Comparison of ENCODE assay signal across 9 cellular contexts in genomic region chr19:49421039-49421877, GRCh38. TPM values are rescaled to one million over a fixed set of nuclear protein-coding genes. Genes with fewer than 3 reads are reported as not detected.
DNase-seq lines count a peak whose midpoint lies in the region; ATAC-seq, FAIRE-seq and TF ChIP-seq lines count a peak whose summit lies in the region.
"Had no signal": no experiment of that assay in that cellular context is flagged by ENCODE, and none has a peak within 500 bp of the region (broad histone marks: within the 10 kb centered on the region; RNA-seq: fewer than 3 reads in every experiment).

No MANE protein-coding gene starts in this region.

- no peak overlapping the region for H3K27ac ChIP-seq in MM.1S (ENCODE audit: low read length)

- no peaks in the 10 kb centered on the region for H3K79me2 ChIP-seq in MM.1S (ENCODE audit: low read length)

- ATAC-seq in naive B cell (ENCODE audit: low read depth in 2 of 2) (peak; percentile 55), HG02763 (IDR thresholded peaks at IDR 0.05; ENCODE audit: unreplicated experiment) (no peak), HG02588 (IDR thresholded peaks at IDR 0.05; ENCODE audit: unreplicated experiment) (no peak)

- H3K4me1 Mint-ChIP-seq in T-helper 1 cell treated with Interleukin-12 subunit alpha and Interleukin-12 subunit beta and Interleukin-4 antibody, amounts not matched to agents 30 μg/mL and 1 μg/mL, for 36 hours (ENCODE audit: low read depth): peaks cover 32% of the 10 kb centered on the region
- H3K4me1 Mint-ChIP-seq in endothelial cell (ENCODE audit: unreplicated experiment) (peaks cover 26% of the 10 kb centered on the region), naive B cell (peaks cover 48 to 67% (median 56%) of the 10 kb centered on the region in 3 donors)

- no peaks in the 10 kb centered on the region for H3K9me3 Mint-ChIP-seq in T-helper 1 cell treated with Interleukin-12 subunit alpha and Interleukin-12 subunit beta and Interleukin-4 antibody, amounts not matched to agents 30 μg/mL and 1 μg/mL, for 36 hours
- H3K9me3 Mint-ChIP-seq in endothelial cell (ENCODE audit: unreplicated experiment) (no peaks in the 10 kb centered on the region), naive B cell (peaks cover 0 to 5% (median 0%) of the 10 kb centered on the region in 7 donors)

- peak overlapping the region; percentile 38; the same call in 1 of the 2 replicates for H3K4me2 ChIP-seq in MM.1S (ENCODE audit: low read depth, low read length)

- TF ChIP-seq CTCF in D721Med (IDR thresholded peaks at IDR 0.05; ENCODE audit: insufficient read depth, missing control alignments) (no peak), MM.1S (IDR thresholded peaks at IDR 0.05; ENCODE audit: low read length) (no peak), endothelial cell (IDR thresholded peaks at IDR 0.05; ENCODE audit: unreplicated experiment) (no peak)

- peak; percentile 77 for DNase-seq in D721Med (ENCODE audit: insufficient read length, low spot score)
- DNase-seq in MM.1S: no peak
- peak; percentile 69 for DNase-seq in endothelial cell (ENCODE audit: low spot score)
- DNase-seq in naive B cell: no peak
- DNase-seq in activated CD4-positive, CD25-positive, alpha-beta regulatory T cell treated with anti-CD3 and anti-CD28 coated beads, Interleukin-2, amount 50 U/mL, for 72 hours: no peak

- peaks cover 87% of the 10 kb centered on the region for H3K27me3 Mint-ChIP-seq in T-helper 1 cell treated with Interleukin-12 subunit alpha and Interleukin-12 subunit beta and Interleukin-4 antibody, amounts not matched to agents 30 μg/mL and 1 μg/mL, for 36 hours (ENCODE audit: low read depth)
- H3K27me3 Mint-ChIP-seq in endothelial cell (ENCODE audit: unreplicated experiment) (peaks cover 15% of the 10 kb centered on the region), naive B cell (peaks cover 64 to 96% (median 92%) of the 10 kb centered on the region in 3 donors)

- no peaks in the 10 kb centered on the region for H4K20me1 ChIP-seq in MM.1S (ENCODE audit: insufficient read depth, low read length)

- no peak for FAIRE-seq in D721Med (lab: Jason Lieb, UNC)

- H3K27ac Mint-ChIP-seq in T-helper 1 cell treated with Interleukin-12 subunit alpha and Interleukin-12 subunit beta and Interleukin-4 antibody, amounts not matched to agents 30 μg/mL and 1 μg/mL, for 36 hours: no peak overlapping the region
- H3K27ac Mint-ChIP-seq in endothelial cell (ENCODE audit: unreplicated experiment) (no peak overlapping the region), naive B cell (peak overlapping the region in 1 of 6 donors; percentile 86)

- peak overlapping the region; percentile 62 for H3K4me3 Mint-ChIP-seq in T-helper 1 cell treated with Interleukin-12 subunit alpha and Interleukin-12 subunit beta and Interleukin-4 antibody, amounts not matched to agents 30 μg/mL and 1 μg/mL, for 36 hours
- H3K4me3 Mint-ChIP-seq in endothelial cell (ENCODE audit: unreplicated experiment): peak overlapping the region; percentile 62
- peak overlapping the region; percentile 0 to 81 (median 72) for H3K4me3 Mint-ChIP-seq in naive B cell

- no peaks in the 10 kb centered on the region for H3K36me3 ChIP-seq in MM.1S (replicated peaks; ENCODE audit: insufficient read depth, low read length)

- H3K4me1 ChIP-seq in MM.1S (ENCODE audit: low read length): 0 out of 2 replicates have a peak, but pooled peaks cover 3% of the 10 kb centered on the region

- no peaks in the 10 kb centered on the region for H3K9me3 ChIP-seq in MM.1S (replicated peaks; ENCODE audit: insufficient read depth, low read length)

- peaks cover 99% of the 10 kb centered on the region for H3K27me3 ChIP-seq in MM.1S (replicated peaks; ENCODE audit: insufficient read depth, low read length)

- H3F3A ChIP-seq in MM.1S (ENCODE audit: insufficient read depth, low read length): no peaks in the 10 kb centered on the region

- no peaks in the 10 kb centered on the region for H3K9me2 ChIP-seq in MM.1S (replicated peaks; ENCODE audit: insufficient read depth, low read length)

- H3K4me3 ChIP-seq in MM.1S (ENCODE audit: low read length): no peak overlapping the region; the same call in 1 of the 2 replicates

- no peak overlapping the region for H3K9ac ChIP-seq in MM.1S (ENCODE audit: low read length)

- H2AFZ ChIP-seq in MM.1S (ENCODE audit: low read length): no peak overlapping the region

- H3K36me3 Mint-ChIP-seq in T-helper 1 cell treated with Interleukin-12 subunit alpha and Interleukin-12 subunit beta and Interleukin-4 antibody, amounts not matched to agents 30 μg/mL and 1 μg/mL, for 36 hours (ENCODE audit: low read depth): peaks cover 4% of the 10 kb centered on the region
- H3K36me3 Mint-ChIP-seq in endothelial cell (ENCODE audit: low read depth, unreplicated experiment) (peaks cover 14% of the 10 kb centered on the region), naive B cell (peaks cover 0 to 19% of the 10 kb centered on the region in 2 donors)

RNA-seq across cellular contexts. Expression of gene PTH2, which starts 2.0 kb away (rescaled TPM):
- not detected for total RNA-seq in endothelial cell (ENCODE audit: unreplicated experiment)
- not detected for polyA plus RNA-seq in naive B cell (ENCODE audit: low read depth in 6 of 6)
- total RNA-seq: subcutaneous adipose tissue had no signal

RNA-seq across cellular contexts. Expression of gene GFY, which starts 3.9 kb away (rescaled TPM):
- total RNA-seq in endothelial cell (ENCODE audit: unreplicated experiment): not detected
- polyA plus RNA-seq in naive B cell (ENCODE audit: low read depth in 6 of 6): not detected
- total RNA-seq: subcutaneous adipose tissue had no signal

RNA-seq across cellular contexts. Expression of gene SLC17A7, which starts 20.1 kb away (rescaled TPM):
- 0.92 TPM for total RNA-seq in endothelial cell (ENCODE audit: unreplicated experiment)
- not detected for polyA plus RNA-seq in naive B cell (ENCODE audit: low read depth in 6 of 6)

RNA-seq across cellular contexts. Expression of gene PIH1D1, which starts 30.4 kb away (rescaled TPM):
- 78.8 TPM for total RNA-seq in endothelial cell (ENCODE audit: unreplicated experiment)
- polyA plus RNA-seq in naive B cell (ENCODE audit: low read depth in 6 of 6): 10 to 100 TPM; 70.3 to 95.3 (median 79.0) TPM

RNA-seq across cellular contexts. Expression of gene ALDH16A1, which starts 31.8 kb away (rescaled TPM):
- total RNA-seq in endothelial cell (ENCODE audit: unreplicated experiment): 49.6 TPM
- polyA plus RNA-seq in naive B cell (ENCODE audit: low read depth in 6 of 6): 100 to 1,000 TPM in 1 of 6 donors, 10 to 100 TPM in 5; 54.2 to 103 (median 74.6) TPM

Comparison
In these comparisons a context has a peak if more than half of its experiments do, and no peak if none do; other contexts are left out.
1. DNase-seq: peak in D721Med (single experiment) and endothelial cell (single experiment); none in MM.1S (single experiment), naive B cell (single experiment) and activated CD4-positive, CD25-positive, alpha-beta regulatory T cell treated with anti-CD3 and anti-CD28 coated beads, Interleukin-2, amount 50 U/mL, for 72 hours (single experiment).
2. ATAC-seq: peak in naive B cell (2 of 2); none in HG02763 (single experiment) and HG02588 (single experiment).
3. Peak in every context shown above with its lines, with median percentiles within 50 percentile points of each other: H3K4me3 Mint-ChIP-seq.